18 cellular contexts compared by ENCODE assay signal in the genomic region with DNA sequence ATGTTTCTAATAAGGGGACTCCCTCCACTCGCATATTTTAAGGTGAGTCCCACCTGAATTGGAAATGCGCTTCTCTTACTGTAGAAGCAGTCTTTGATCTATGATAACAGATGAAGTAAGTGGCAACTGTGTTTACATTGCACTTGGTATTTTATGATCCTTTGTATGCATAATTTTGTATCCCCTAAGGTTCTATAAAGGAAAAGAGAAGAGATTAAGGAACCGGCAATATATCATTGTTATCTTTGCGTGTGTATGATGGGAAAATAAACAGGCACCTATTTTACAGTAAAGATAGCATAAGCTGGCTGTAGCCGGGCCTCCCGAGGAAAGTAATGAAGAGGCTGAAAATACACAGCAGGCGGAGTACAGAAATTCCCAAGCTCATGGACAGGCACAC.
"Had no signal": no experiment of that assay in that cellular context is flagged by ENCODE, and none has a peak within 500 bp of the region (broad histone marks: within the 10 kb centered on the region; RNA-seq: fewer than 3 reads in every experiment).

No MANE protein-coding gene starts in this region.

- H3K27ac ChIP-seq: SJSA1 had no signal

- H3K9me3 ChIP-seq: SJSA1 had no signal

- H3K4me3 ChIP-seq: SJSA1 had no signal

- DNase-seq: activated CD4-positive, alpha-beta T cell treated with anti-CD3 and anti-CD28 coated beads for 4 hours; activated CD8-positive, alpha-beta memory T cell treated with anti-CD3 and anti-CD28 coated beads, Interleukin-2, amount 50 U/mL, for 4 hours; activated CD8-positive, alpha-beta T cell treated with anti-CD3 and anti-CD28 coated beads for 36 hours; activated naive CD4-positive, alpha-beta T cell; cerebellar nuclear complex; KG1; NCI-H1048; NCI-H1694; NCI-H2029; NCI-H2107; NCI-H524 treated with DMSO at 0.1 percent for 48 hours; NCI-H82; PC-3; SHP77; SW 1271 had no signal

- H3K36me3 ChIP-seq: SJSA1 had no signal

- ATAC-seq: activated CD4-positive, CD25-positive, alpha-beta regulatory T cell treated with anti-CD3 and anti-CD28 coated beads, Interleukin-2, amount 50 U/mL, for 24 hours; activated CD8-positive, alpha-beta T cell treated with anti-CD3 and anti-CD28 coated beads for 36 hours; PC-3; SK-N-SH treated with all-trans-retinoic acid at 6 μM for 48 hours had no signal

- H3K27me3 ChIP-seq: SJSA1 had no signal
